7 cellular contexts compared by ENCODE assay signal in genomic region chr16:88191168-88191567, GRCh38.
A peak's percentile ranks its signal among the peaks of the same experiment; 100 is the strongest.
DNase-seq lines count a peak whose midpoint lies in the region; ATAC-seq, FAIRE-seq and TF ChIP-seq lines count a peak whose summit lies in the region.
"Not testable (repeated sequence)": the region's sequence is repeated elsewhere in the genome, so short reads cannot be mapped to it uniquely, and the experiment has no call there.

No MANE protein-coding gene starts in this region.

- peaks cover 20% of the 10 kb centered on the region for H3K4me1 ChIP-seq in IMR-90 (ENCODE audit: control insufficient read depth, insufficient read depth, low read length)
- not testable (repeated sequence) for H3K4me1 ChIP-seq in spleen, upper lobe of right lung

- H3K27me3 ChIP-seq in IMR-90 (ENCODE audit: control insufficient read depth, insufficient read depth, low read length); bronchial epithelial cell (ENCODE audit: control insufficient read depth, insufficient read depth, low read length); spleen (replicated peaks in 1 of 7); upper lobe of right lung: not testable (repeated sequence)

- POLR2A ChIA-PET in IMR-90 (lab: Charles Lee; ENCODE audit: unreplicated experiment), result not testable (repeated sequence)

- H3K23ac ChIP-seq in IMR-90 (ENCODE audit: low read depth, low read length), result not testable (repeated sequence)

- TF ChIP-seq POLR2A in IMR-90 (IDR thresholded peaks at IDR 0.05; ENCODE audit: low read depth, low read length); spleen (IDR thresholded peaks at IDR 0.05): not testable (repeated sequence)

- not testable (repeated sequence) for H3K9me1 ChIP-seq in IMR-90 (ENCODE audit: insufficient read depth, low read length)

- H3K36me3 Mint-ChIP-seq in osteocyte (ENCODE audit: unreplicated experiment), result not testable (repeated sequence)

- not testable (repeated sequence) for H4K8ac ChIP-seq in IMR-90 (ENCODE audit: low read depth in 2 of 2, low read length in 2 of 2)

- H2BK20ac ChIP-seq in IMR-90 (ENCODE audit: low read depth, low read length), result not testable (repeated sequence)

- H3K56ac ChIP-seq in IMR-90 (ENCODE audit: extremely low read depth, insufficient read depth, low read length), result not testable (repeated sequence)

- H3K27ac ChIP-seq in IMR-90 (ENCODE audit: insufficient read depth, low read length); spleen; upper lobe of right lung: not testable (repeated sequence)

- not testable (repeated sequence) for BruUV-seq in IMR-90 (replicated peaks; lab: Mats Ljungman, UMichigan)

- dilution Hi-C loops in IMR-90 (cut with HindIII; ENCODE audit: low sequenced_read_pairs, unreplicated experiment), result not testable (repeated sequence)

- not testable (repeated sequence) for H3K4me2 ChIP-seq in IMR-90 (ENCODE audit: low read depth, low read length)

- 100% methylated on average over 3 of the region's 9 CpGs; no CpG with 5 or more reads in 1 of the 2 experiments for WGBS in IMR-90 (ENCODE audit: extremely low coverage in 2 of 2, insufficient read length in 1 of 2), 2 experiments
- 86 to 97% (median 87%) methylated on average over 9 of the region's 9 CpGs for WGBS in spleen, 5 donors

- H2AK9ac ChIP-seq in IMR-90 (replicated peaks; ENCODE audit: low read depth, low read length, poor library complexity), result not testable (repeated sequence)

- not testable (repeated sequence) for H3K18ac ChIP-seq in IMR-90 (ENCODE audit: low read depth, low read length)

- H2BK120ac ChIP-seq in IMR-90 (ENCODE audit: low read depth, low read length), result not testable (repeated sequence)

- H3K9me3 ChIP-seq in IMR-90 (ENCODE audit: control insufficient read depth, insufficient read depth, low read length); upper lobe of right lung: not testable (repeated sequence)
- peaks cover 0 to 12% (median 2%) of the 10 kb centered on the region in 8 donors for H3K9me3 ChIP-seq in spleen

- not testable (repeated sequence) for H3K4me3 ChIP-seq in IMR-90 (ENCODE audit: insufficient read depth, low read depth, low read length); bronchial epithelial cell (ENCODE audit: low read depth, low read length); spleen; upper lobe of right lung

- not testable (repeated sequence) for TF ChIP-seq RAD21 in IMR-90 (IDR thresholded peaks at IDR 0.05; ENCODE audit: low read length)

- in situ Hi-C loops in IMR-90 (cut with MboI; ENCODE audit: low sequenced_read_pairs), result not testable (repeated sequence)

- not testable (repeated sequence) for H3K9ac ChIP-seq in IMR-90 (ENCODE audit: low read depth, low read length)

- H3K79me1 ChIP-seq in IMR-90 (ENCODE audit: low read depth in 1 of 2, low read length in 2 of 2), result not testable (repeated sequence)

- not testable (repeated sequence) for H4K5ac ChIP-seq in IMR-90 (ENCODE audit: low read depth, low read length)

- TF ChIP-seq CTCF in IMR-90 (conservative IDR thresholded peaks at IDR 0.05; ENCODE audit: low read depth, low read length); bronchial epithelial cell (IDR thresholded peaks at IDR 0.05; ENCODE audit: insufficient read depth, low read length, severe bottlenecking); osteocyte (IDR thresholded peaks at IDR 0.05); spleen (IDR thresholded peaks at IDR 0.05 in 8 of 11, conservative IDR thresholded peaks at IDR 0.05 in 3 of 11); upper lobe of right lung (IDR thresholded peaks at IDR 0.05): not testable (repeated sequence)

- H4K91ac ChIP-seq in IMR-90 (ENCODE audit: insufficient read depth, low read depth, low read length), result not testable (repeated sequence)

- H2BK15ac ChIP-seq in IMR-90 (ENCODE audit: low read depth, low read length), result 0 out of 3 replicates have a peak overlapping the region, but pooled peaks have one; percentile 22

- not testable (repeated sequence) for H2BK5ac ChIP-seq in IMR-90 (ENCODE audit: low read depth, low read length, poor library complexity, severe bottlenecking)

- peaks cover 28% of the 10 kb centered on the region for H3K4me1 Mint-ChIP-seq in osteocyte (ENCODE audit: unreplicated experiment)

- not testable (repeated sequence) for H3K27me3 Mint-ChIP-seq in osteocyte (ENCODE audit: unreplicated experiment)

- not testable (repeated sequence) for H3K14ac ChIP-seq in IMR-90 (replicated peaks; ENCODE audit: low read depth, low read length)

- not testable (repeated sequence) for H3K36me3 ChIP-seq in IMR-90 (ENCODE audit: control insufficient read depth, insufficient read depth, low read length); bronchial epithelial cell (ENCODE audit: control insufficient read depth, insufficient read depth, low read length); spleen; upper lobe of right lung

- H3K9me3 Mint-ChIP-seq in osteocyte (ENCODE audit: unreplicated experiment), result not testable (repeated sequence)

- CTCF ChIA-PET in IMR-90 (lab: Yijun Ruan, JAX), result not testable (repeated sequence)

- intact Hi-C loops in IMR-90 (cut with micrococcal nuclease), result loop anchor here (5.0 to 10.0 kb wide), 2 partner anchors 56 to 194 kb away; partner anchors contain the start of gene ZNF469
- intact Hi-C loops in spleen (cut with DNase I; ENCODE audit: low total_unique reads), result loop anchor here (10.0 kb wide), 1 partner anchor 244 kb away; no protein-coding TSS in a partner anchor
- intact Hi-C loops in upper lobe of right lung (cut with DNase I), result loop anchor here (10.0 kb wide), 1 partner anchor 244 kb away; no protein-coding TSS in a partner anchor

- not testable (repeated sequence) for H3K4me3 Mint-ChIP-seq in osteocyte (ENCODE audit: unreplicated experiment)

- H2AK5ac ChIP-seq in IMR-90 (ENCODE audit: low read depth, low read length), result peak overlapping the region; percentile 43; the same call in 1 of the 2 replicates

- not testable (repeated sequence) for H3K4ac ChIP-seq in IMR-90 (ENCODE audit: low read depth, low read length)

- not testable (repeated sequence) for H3K27ac Mint-ChIP-seq in osteocyte (ENCODE audit: unreplicated experiment)

- not testable (repeated sequence) for H4K20me1 ChIP-seq in IMR-90 (ENCODE audit: insufficient read depth, low read length)

- not testable (repeated sequence) for ATAC-seq in IMR-90 (ENCODE audit: low read depth); upper lobe of right lung

- peak; percentile 18 for FAIRE-seq in bronchial epithelial cell (lab: Jason Lieb, UNC)

- not testable (repeated sequence) for H2AFZ ChIP-seq in IMR-90 (replicated peaks; ENCODE audit: low read length, poor library complexity)

- DNase-seq in IMR-90; bronchial epithelial cell (ENCODE audit: low read depth): not testable (repeated sequence)
- DNase-seq in ecto neural progenitor cell (ENCODE audit: low spot score), result peak; percentile 29
- DNase-seq in islet precursor cell, result peak; percentile 12
- DNase-seq in osteocyte (ENCODE audit: extremely low spot score, unreplicated experiment), result peak; percentile 68
- DNase-seq in spleen, result peak; percentile 28
- peak; percentile 28 for DNase-seq in upper lobe of right lung
